Comparison of ENCODE assay signal across 18 cellular contexts in genomic region chr7:68980011-68980410, GRCh38.
DNase-seq lines count a peak whose midpoint lies in the region; ATAC-seq and TF ChIP-seq lines count a peak whose summit lies in the region.
"Had no signal": no experiment of that assay in that cellular context is flagged by ENCODE, and none has a peak within 500 bp of the region (broad histone marks: within the 10 kb centered on the region; RNA-seq: fewer than 3 reads in every experiment).

No MANE protein-coding gene starts in this region.

- no peaks in the 10 kb centered on the region for H3K79me1 ChIP-seq in mesenchymal stem cell (replicated peaks; ENCODE audit: low read length, poor library complexity, severe bottlenecking)

- TF ChIP-seq POLR2A in NB4 (IDR thresholded peaks at IDR 0.05; ENCODE audit: extremely low read depth, insufficient read length) = no peak

- H2AFZ ChIP-seq in mesenchymal stem cell (ENCODE audit: low read depth, low read length) (no peak overlapping the region), neural progenitor cell (replicated peaks) (no peak overlapping the region)

- H3K4me3 Mint-ChIP-seq in neural progenitor cell = no peak overlapping the region
- H3K4me3 Mint-ChIP-seq: memory B cell, nephron progenitor cell had no signal

- H2BK12ac ChIP-seq in mesenchymal stem cell (ENCODE audit: low read length in 2 of 2) = no peak overlapping the region

- peaks cover 10% of the 10 kb centered on the region for H3K27me3 Mint-ChIP-seq in neural progenitor cell (ENCODE audit: insufficient read depth, low read depth)

- no peaks in the 10 kb centered on the region for H3K27me3 ChIP-seq in BLaER1 treated with 17β-estradiol and CSF1 and Interleukin-3, amounts not matched to agents 10 nM and 100 nM
- H3K27me3 ChIP-seq in mesenchymal stem cell (ENCODE audit: control insufficient read depth in 1 of 2, insufficient read depth in 1 of 2, low read length in 2 of 2) (no peaks in the 10 kb centered on the region), neural progenitor cell (no peaks in the 10 kb centered on the region)
- H3K27me3 ChIP-seq: ascending aorta had no signal

- in situ Hi-C loops in astrocyte of the spinal cord (cut with HindIII; ENCODE audit: low sequenced_read_pairs) = no loop called here

- peaks cover 2% of the 10 kb centered on the region for H3K9me3 Mint-ChIP-seq in neural progenitor cell

- no peak for ATAC-seq in GM21360 (IDR thresholded peaks at IDR 0.05; ENCODE audit: unreplicated experiment)
- ATAC-seq: HCT116 had no signal

- H3K9me3 ChIP-seq in BLaER1 treated with 17β-estradiol and CSF1 and Interleukin-3, amounts not matched to agents 10 nM and 100 nM (replicated peaks in 1 of 11) = peaks cover 18 to 46% (median 23%) of the 10 kb centered on the region in 11 experiments; a peak in 20 of 22 replicates
- H3K9me3 ChIP-seq in mesenchymal stem cell (ENCODE audit: control insufficient read depth, low read length) = no peaks in the 10 kb centered on the region
- H3K9me3 ChIP-seq in neural progenitor cell (ENCODE audit: low read depth) = no peaks in the 10 kb centered on the region
- H3K9me3 ChIP-seq: ascending aorta had no signal

- H3K4me2 ChIP-seq in BLaER1 treated with 17β-estradiol and CSF1 and Interleukin-3, amounts not matched to agents 10 nM and 100 nM = peak overlapping the region; percentile 30 to 87 (median 65); a peak in 21 of 22 replicates
- H3K4me2 ChIP-seq in mesenchymal stem cell (ENCODE audit: low read length, poor library complexity, severe bottlenecking) (no peak overlapping the region), neural progenitor cell (no peak overlapping the region)

- peaks cover 15% of the 10 kb centered on the region for H3K4me1 Mint-ChIP-seq in neural progenitor cell
- H3K4me1 Mint-ChIP-seq: memory B cell had no signal

- H3F3A ChIP-seq in neural progenitor cell (ENCODE audit: low read depth) = peaks cover 10% of the 10 kb centered on the region

- no peak overlapping the region for H2BK5ac ChIP-seq in mesenchymal stem cell (ENCODE audit: low read depth, low read length, poor library complexity, severe bottlenecking)

- H3K36me3 Mint-ChIP-seq in neural progenitor cell = no peaks in the 10 kb centered on the region

- peak overlapping the region in 2 of 10 experiments; percentile 35 to 43; a peak in 1 of 20 replicates for H3K4me3 ChIP-seq in BLaER1 treated with 17β-estradiol and CSF1 and Interleukin-3, amounts not matched to agents 10 nM and 100 nM
- no peak overlapping the region for H3K4me3 ChIP-seq in NB4 (ENCODE audit: low read depth, low read length)
- no peak overlapping the region for H3K4me3 ChIP-seq in astrocyte of the spinal cord (ENCODE audit: low read depth, low read length)
- H3K4me3 ChIP-seq in mesenchymal stem cell (ENCODE audit: insufficient read depth in 1 of 2, low read depth in 1 of 2, low read length in 2 of 2) = peak overlapping the region in 1 of 2 experiments; percentile 63
- H3K4me3 ChIP-seq in neural progenitor cell = no peak overlapping the region
- H3K4me3 ChIP-seq: ascending aorta, coronary artery had no signal

- H2BK120ac ChIP-seq in mesenchymal stem cell (ENCODE audit: low read depth, low read length) = no peak overlapping the region

- WGBS in mesenchymal stem cell = no CpG with 5 or more reads among the region's 1 CpG

- no peak for TF ChIP-seq CTCF in NB4 (IDR thresholded peaks at IDR 0.05; ENCODE audit: low read depth, low read length)
- no peak for TF ChIP-seq CTCF in astrocyte of the spinal cord (IDR thresholded peaks at IDR 0.05; ENCODE audit: low read depth, low read length)
- no peak for TF ChIP-seq CTCF in neural progenitor cell (IDR thresholded peaks at IDR 0.05)

- peaks cover 5 to 36% (median 15%) of the 10 kb centered on the region in 10 experiments; a peak in 19 of 20 replicates for H3K4me1 ChIP-seq in BLaER1 treated with 17β-estradiol and CSF1 and Interleukin-3, amounts not matched to agents 10 nM and 100 nM
- H3K4me1 ChIP-seq in mesenchymal stem cell (ENCODE audit: control insufficient read depth, insufficient read depth, low read depth, low read length) (no peaks in the 10 kb centered on the region), neural progenitor cell (peaks cover 13% of the 10 kb centered on the region)
- H3K4me1 ChIP-seq: ascending aorta had no signal

- H2BK15ac ChIP-seq in mesenchymal stem cell (ENCODE audit: low read depth, poor library complexity, severe bottlenecking) = no peak overlapping the region

- H3K79me2 ChIP-seq in neural progenitor cell (ENCODE audit: low read depth) = no peaks in the 10 kb centered on the region

- H3K36me3 ChIP-seq in BLaER1 treated with 17β-estradiol and CSF1 and Interleukin-3, amounts not matched to agents 10 nM and 100 nM = no peaks in the 10 kb centered on the region
- H3K36me3 ChIP-seq in mesenchymal stem cell (ENCODE audit: control insufficient read depth in 1 of 2, insufficient read depth in 2 of 2, low read depth in 1 of 2, low read length in 2 of 2) (no peaks in the 10 kb centered on the region), neural progenitor cell (no peaks in the 10 kb centered on the region)
- H3K36me3 ChIP-seq: ascending aorta had no signal

- H4K91ac ChIP-seq in mesenchymal stem cell (ENCODE audit: low read length) = no peak overlapping the region

- DNase-seq in NB4 (ENCODE audit: low read depth) (peak; percentile 2), astrocyte of the spinal cord (ENCODE audit: low read depth, low spot score) (peak; percentile 24), mesenchymal stem cell (no peak), UCSD-AML1 (lab: John Stamatoyannopoulos, UW; ENCODE audit: unreplicated experiment) (no peak), neural progenitor cell (ENCODE audit: low spot score) (no peak), NCI-H2227 (lab: John Stamatoyannopoulos, UW; ENCODE audit: unreplicated experiment) (no peak)
- DNase-seq: activated CD4-positive, alpha-beta T cell treated with anti-CD3 and anti-CD28 coated beads for 1 hour; activated gamma-delta T cell; GF-D8; MM.1S; NCI-H2107; nephron progenitor cell had no signal

- H4K8ac ChIP-seq in mesenchymal stem cell (ENCODE audit: low read length) = no peak overlapping the region

- no peak overlapping the region for H3K18ac ChIP-seq in mesenchymal stem cell (ENCODE audit: low read depth in 1 of 2, low read length in 2 of 2)

- peak overlapping the region in 3 of 11 experiments; percentile 48 to 66 (median 65); a peak in 5 of 22 replicates for H3K9ac ChIP-seq in BLaER1 treated with 17β-estradiol and CSF1 and Interleukin-3, amounts not matched to agents 10 nM and 100 nM
- H3K9ac ChIP-seq in mesenchymal stem cell (ENCODE audit: low read length) (peak overlapping the region; percentile 89), neural progenitor cell (no peak overlapping the region)

- no peak overlapping the region for H3K23ac ChIP-seq in mesenchymal stem cell (ENCODE audit: low read length in 2 of 2)

- H3K14ac ChIP-seq in mesenchymal stem cell (ENCODE audit: low read length in 2 of 2) = no peak overlapping the region

- peak overlapping the region in 10 of 11 experiments; percentile 29 to 86 (median 69); a peak in 17 of 22 replicates for H3K27ac ChIP-seq in BLaER1 treated with 17β-estradiol and CSF1 and Interleukin-3, amounts not matched to agents 10 nM and 100 nM
- H3K27ac ChIP-seq in mesenchymal stem cell (ENCODE audit: low read length, poor library complexity, severe bottlenecking) (no peak overlapping the region), neural progenitor cell (no peak overlapping the region)
- H3K27ac ChIP-seq: ascending aorta had no signal

- H3K4ac ChIP-seq in mesenchymal stem cell (ENCODE audit: low read depth in 1 of 2, low read length in 2 of 2) = no peak overlapping the region

- H2AK5ac ChIP-seq in mesenchymal stem cell (ENCODE audit: low read length, severe bottlenecking) = no peak overlapping the region

- no peak overlapping the region for H3K27ac Mint-ChIP-seq in neural progenitor cell
- H3K27ac Mint-ChIP-seq: memory B cell had no signal

- no peaks in the 10 kb centered on the region for H4K20me1 ChIP-seq in BLaER1 treated with 17β-estradiol and CSF1 and Interleukin-3, amounts not matched to agents 10 nM and 100 nM
- H4K20me1 ChIP-seq in neural progenitor cell (ENCODE audit: low read depth) = no peaks in the 10 kb centered on the region

Comparison
In these comparisons a context has a peak if more than half of its experiments do, and no peak if none do; other contexts are left out.
1. H3K27ac ChIP-seq: peak in BLaER1 treated with 17β-estradiol and CSF1 and Interleukin-3, amounts not matched to agents 10 nM and 100 nM (10 of 11); none in mesenchymal stem cell (single experiment) and neural progenitor cell (single experiment).
2. H3K4me2 ChIP-seq: peak in BLaER1 treated with 17β-estradiol and CSF1 and Interleukin-3, amounts not matched to agents 10 nM and 100 nM (11 of 11); none in mesenchymal stem cell (single experiment) and neural progenitor cell (single experiment).
3. DNase-seq: peak in NB4 (single experiment) and astrocyte of the spinal cord (single experiment); none in mesenchymal stem cell (single experiment), UCSD-AML1 (single experiment), neural progenitor cell (single experiment) and NCI-H2227 (single experiment).